1 cellular context compared by ENCODE assay signal in genomic region chr12:6167327-6168280, GRCh38.
TF ChIP-seq lines count a peak whose summit lies in the region.

No MANE protein-coding gene starts in this region.

TF ChIP-seq in K562, 482 proteins besides CTCF, POLR2A, EP300 and RAD21 (continued from another document):
- TF ChIP-seq TEAD1 (CRISPR knock-in tag; IDR thresholded peaks at IDR 0.05) (no peak), GTF2F1 (IDR thresholded peaks at IDR 0.05; ENCODE audit: low read depth, low read length) (no peak), ETV5 (CRISPR knock-in tag; IDR thresholded peaks at IDR 0.05; ENCODE audit: low read depth) (peak; percentile 31; the same call in 1 of the 2 replicates), ETV1 (tag; conservative IDR thresholded peaks at IDR 0.05; ENCODE audit: low read depth) (peak; percentile 74), FOXP4 (CRISPR knock-in tag; IDR thresholded peaks at IDR 0.05; ENCODE audit: borderline replicate concordance) (no peak), ZNF324 (CRISPR knock-in tag; IDR thresholded peaks at IDR 0.05) (no peak), FOXA1 (IDR thresholded peaks at IDR 0.05; ENCODE audit: borderline replicate concordance) (no peak), MITF (IDR thresholded peaks at IDR 0.05) (peak; percentile 91), HIVEP1 (CRISPR knock-in tag; IDR thresholded peaks at IDR 0.05) (no peak)
- TF ChIP-seq, protein P1, sequence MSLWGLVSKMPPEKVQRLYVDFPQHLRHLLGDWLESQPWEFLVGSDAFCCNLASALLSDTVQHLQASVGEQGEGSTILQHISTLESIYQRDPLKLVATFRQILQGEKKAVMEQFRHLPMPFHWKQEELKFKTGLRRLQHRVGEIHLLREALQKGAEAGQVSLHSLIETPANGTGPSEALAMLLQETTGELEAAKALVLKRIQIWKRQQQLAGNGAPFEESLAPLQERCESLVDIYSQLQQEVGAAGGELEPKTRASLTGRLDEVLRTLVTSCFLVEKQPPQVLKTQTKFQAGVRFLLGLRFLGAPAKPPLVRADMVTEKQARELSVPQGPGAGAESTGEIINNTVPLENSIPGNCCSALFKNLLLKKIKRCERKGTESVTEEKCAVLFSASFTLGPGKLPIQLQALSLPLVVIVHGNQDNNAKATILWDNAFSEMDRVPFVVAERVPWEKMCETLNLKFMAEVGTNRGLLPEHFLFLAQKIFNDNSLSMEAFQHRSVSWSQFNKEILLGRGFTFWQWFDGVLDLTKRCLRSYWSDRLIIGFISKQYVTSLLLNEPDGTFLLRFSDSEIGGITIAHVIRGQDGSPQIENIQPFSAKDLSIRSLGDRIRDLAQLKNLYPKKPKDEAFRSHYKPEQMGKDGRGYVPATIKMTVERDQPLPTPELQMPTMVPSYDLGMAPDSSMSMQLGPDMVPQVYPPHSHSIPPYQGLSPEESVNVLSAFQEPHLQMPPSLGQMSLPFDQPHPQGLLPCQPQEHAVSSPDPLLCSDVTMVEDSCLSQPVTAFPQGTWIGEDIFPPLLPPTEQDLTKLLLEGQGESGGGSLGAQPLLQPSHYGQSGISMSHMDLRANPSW (CRISPR knock-in tag; IDR thresholded peaks at IDR 0.05): no peak
- TF ChIP-seq, protein P2, sequence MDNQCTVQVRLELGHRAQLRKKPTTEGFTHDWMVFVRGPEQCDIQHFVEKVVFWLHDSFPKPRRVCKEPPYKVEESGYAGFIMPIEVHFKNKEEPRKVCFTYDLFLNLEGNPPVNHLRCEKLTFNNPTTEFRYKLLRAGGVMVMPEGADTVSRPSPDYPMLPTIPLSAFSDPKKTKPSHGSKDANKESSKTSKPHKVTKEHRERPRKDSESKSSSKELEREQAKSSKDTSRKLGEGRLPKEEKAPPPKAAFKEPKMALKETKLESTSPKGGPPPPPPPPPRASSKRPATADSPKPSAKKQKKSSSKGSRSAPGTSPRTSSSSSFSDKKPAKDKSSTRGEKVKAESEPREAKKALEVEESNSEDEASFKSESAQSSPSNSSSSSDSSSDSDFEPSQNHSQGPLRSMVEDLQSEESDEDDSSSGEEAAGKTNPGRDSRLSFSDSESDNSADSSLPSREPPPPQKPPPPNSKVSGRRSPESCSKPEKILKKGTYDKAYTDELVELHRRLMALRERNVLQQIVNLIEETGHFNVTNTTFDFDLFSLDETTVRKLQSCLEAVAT (IDR thresholded peaks at IDR 0.05): peak in 1 of 2 experiments; percentile 79; a peak in 2 of 4 replicates
- TF ChIP-seq, protein P3, sequence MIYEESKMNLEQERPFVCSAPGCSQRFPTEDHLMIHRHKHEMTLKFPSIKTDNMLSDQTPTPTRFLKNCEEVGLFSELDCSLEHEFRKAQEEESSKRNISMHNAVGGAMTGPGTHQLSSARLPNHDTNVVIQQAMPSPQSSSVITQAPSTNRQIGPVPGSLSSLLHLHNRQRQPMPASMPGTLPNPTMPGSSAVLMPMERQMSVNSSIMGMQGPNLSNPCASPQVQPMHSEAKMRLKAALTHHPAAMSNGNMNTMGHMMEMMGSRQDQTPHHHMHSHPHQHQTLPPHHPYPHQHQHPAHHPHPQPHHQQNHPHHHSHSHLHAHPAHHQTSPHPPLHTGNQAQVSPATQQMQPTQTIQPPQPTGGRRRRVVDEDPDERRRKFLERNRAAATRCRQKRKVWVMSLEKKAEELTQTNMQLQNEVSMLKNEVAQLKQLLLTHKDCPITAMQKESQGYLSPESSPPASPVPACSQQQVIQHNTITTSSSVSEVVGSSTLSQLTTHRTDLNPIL (CRISPR knock-in tag; IDR thresholded peaks at IDR 0.05): no peak
TF ChIP-seq in K562: peak in this region for 98.
